ENCODE assay signal across 9 cellular contexts in genomic region chr2:75605770-75606535, GRCh38. TPM values are rescaled to one million over a fixed set of nuclear protein-coding genes. Genes with fewer than 3 reads are reported as not detected.
DNase-seq lines count a peak whose midpoint lies in the region; ATAC-seq lines count a peak whose summit lies in the region.
"Had no signal": no experiment of that assay in that cellular context is flagged by ENCODE, and none has a peak within 500 bp of the region (broad histone marks: within the 10 kb centered on the region; RNA-seq: fewer than 3 reads in every experiment).

No MANE protein-coding gene starts in this region.

- DNase-seq in DMS 273 (lab: John Stamatoyannopoulos, UW; ENCODE audit: unreplicated experiment) (peak; percentile 31), M059J (ENCODE audit: low read depth) (peak; percentile 99), dedifferentiated amniotic fluid mesenchymal stem cell (ENCODE audit: extremely low spot score) (peak; percentile 95), myocyte (ENCODE audit: low read depth) (peak; percentile 66), SKM-1 treated with dmso at 0.1 percent for 144 hours (lab: John Stamatoyannopoulos, UW; ENCODE audit: unreplicated experiment) (no peak)
- DNase-seq: stimulated activated CD4-positive, alpha-beta T cell treated with anti-CD3 and anti-CD28 coated beads, Interleukin-4, amount 100 ng/mL, for 1 hour had no signal

- ATAC-seq in GM21737 (IDR thresholded peaks at IDR 0.05; ENCODE audit: unreplicated experiment) (no peak), GM19452 (IDR thresholded peaks at IDR 0.05; ENCODE audit: unreplicated experiment) (no peak), GM19395 (IDR thresholded peaks at IDR 0.05; ENCODE audit: unreplicated experiment) (no peak)

RNA-seq across cellular contexts. Expression of gene MRPL19, which starts 40.6 kb away (rescaled TPM):
- total RNA-seq in M059J (2014; rRNA removed; shearing (Covaris generic)), result 51.0 and 71.6 TPM in 2 replicates
- 63.8 and 67.4 TPM in 2 replicates for total RNA-seq in myocyte
- 23.9 TPM for polyA plus RNA-seq in myocyte (2012)

RNA-seq across cellular contexts. Expression of gene EVA1A, which starts 45.2 kb away (rescaled TPM):
- total RNA-seq in M059J (2014; rRNA removed; shearing (Covaris generic)), result 122 and 124 TPM in 2 replicates
- 3.2 and 4.4 TPM in 2 replicates for total RNA-seq in myocyte
- 18.2 TPM for polyA plus RNA-seq in myocyte (2012)

Comparison
In these comparisons a context has a peak if more than half of its experiments do, and no peak if none do; other contexts are left out.
1. RNA of gene EVA1A, which starts 45.2 kb away (total RNA-seq): 122 to 124 TPM in M059J; 3.2 to 4.4 TPM in myocyte; every median in the first group is over 10 times any median in the second.